ENCODE assay signal across 9 cellular contexts in genomic region chr1:1344672-1345361, GRCh38. TPM values are rescaled to one million over a fixed set of nuclear protein-coding genes. Genes with fewer than 3 reads are reported as not detected.
DNase-seq lines count a peak whose midpoint lies in the region; ATAC-seq and TF ChIP-seq lines count a peak whose summit lies in the region.
"Had no signal": no experiment of that assay in that cellular context is flagged by ENCODE, and none has a peak within 500 bp of the region (broad histone marks: within the 10 kb centered on the region; RNA-seq: fewer than 3 reads in every experiment).

No MANE protein-coding gene starts in this region.

- no peaks in the 10 kb centered on the region for H3K27me3 Mint-ChIP-seq in type B pancreatic cell

- ATAC-seq in GM18868 (IDR thresholded peaks at IDR 0.05; ENCODE audit: unreplicated experiment) (no peak), GM19452 (IDR thresholded peaks at IDR 0.05; ENCODE audit: unreplicated experiment) (no peak), GM18867 (IDR thresholded peaks at IDR 0.05; ENCODE audit: unreplicated experiment) (no peak)

- no peak overlapping the region for H3K4me3 Mint-ChIP-seq in type B pancreatic cell

- H3K36me3 Mint-ChIP-seq in type B pancreatic cell = peaks cover 10% of the 10 kb centered on the region

- DNase-seq in stimulated activated CD4-positive, alpha-beta T cell treated with anti-CD3 and anti-CD28 coated beads, Interleukin-12 subunit alpha, Interleukin-12 subunit beta, amount 100 ng/mL, for 24 hours (ENCODE audit: low read depth in 2 of 2) = peak; percentile 29 to 49
- DNase-seq in stimulated activated CD4-positive, alpha-beta T cell treated with anti-CD3 and anti-CD28 coated beads, Interleukin-2, amount 100 ng/mL, for 48 hours = no peak
- DNase-seq in activated T-cell treated with anti-CD3 and anti-CD28 coated beads, Interleukin-2, amount 50 U/mL, for 1 hour = peak; percentile 39
- peak; percentile 34 for DNase-seq in left kidney (ENCODE audit: low read depth, low spot score)
- no peak for DNase-seq in type B pancreatic cell (ENCODE audit: extremely low spot score, unreplicated experiment)

- H3K27ac Mint-ChIP-seq in type B pancreatic cell = peak overlapping the region; percentile 48

- no peaks in the 10 kb centered on the region for H3K9me3 Mint-ChIP-seq in type B pancreatic cell

- H3K4me1 Mint-ChIP-seq in type B pancreatic cell (ENCODE audit: unreplicated experiment) = peaks cover 11% of the 10 kb centered on the region

- TF ChIP-seq CTCF in type B pancreatic cell (conservative IDR thresholded peaks at IDR 0.05) = peak; percentile 70

RNA-seq across cellular contexts. Expression of gene DVL1, which starts 4.4 kb away (rescaled TPM):
- total RNA-seq in type B pancreatic cell (ENCODE audit: low replicate concordance) = 62.8 and 63.5 TPM in 2 replicates

RNA-seq across cellular contexts. Expression of gene MXRA8, which starts 13.5 kb away (rescaled TPM):
- 17.6 and 78.1 TPM in 2 replicates for total RNA-seq in type B pancreatic cell (ENCODE audit: low replicate concordance)
- total RNA-seq: dermis microvascular lymphatic vessel endothelial cell had no signal

RNA-seq across cellular contexts. Expression of gene TAS1R3, which starts 13.7 kb away (rescaled TPM):
- 0.83 and 0.89 TPM in 2 replicates for total RNA-seq in type B pancreatic cell (ENCODE audit: low replicate concordance)

RNA-seq across cellular contexts. Expression of gene CPTP, which starts 20.2 kb away (rescaled TPM):
- total RNA-seq in type B pancreatic cell (ENCODE audit: low replicate concordance) = 24.2 and 28.5 TPM in 2 replicates

RNA-seq across cellular contexts. Expression of gene INTS11, which starts 20.4 kb away (rescaled TPM):
- total RNA-seq in type B pancreatic cell (ENCODE audit: low replicate concordance) = 127 and 138 TPM in 2 replicates

Comparison
In these comparisons a context has a peak if more than half of its experiments do, and no peak if none do; other contexts are left out.
1. DNase-seq: peak in stimulated activated CD4-positive, alpha-beta T cell treated with anti-CD3 and anti-CD28 coated beads, Interleukin-12 subunit alpha, Interleukin-12 subunit beta, amount 100 ng/mL, for 24 hours (2 of 2), activated T-cell treated with anti-CD3 and anti-CD28 coated beads, Interleukin-2, amount 50 U/mL, for 1 hour (single experiment) and left kidney (single experiment); none in stimulated activated CD4-positive, alpha-beta T cell treated with anti-CD3 and anti-CD28 coated beads, Interleukin-2, amount 100 ng/mL, for 48 hours (0 of 2) and type B pancreatic cell (single experiment).